Comparison of ENCODE assay signal across 8 cellular contexts in genomic region chr6:53795254-53795701, GRCh38. TPM values are rescaled to one million over a fixed set of nuclear protein-coding genes. Genes with fewer than 3 reads are reported as not detected.
DNase-seq lines count a peak whose midpoint lies in the region; ATAC-seq and TF ChIP-seq lines count a peak whose summit lies in the region.

No MANE protein-coding gene starts in this region.

- WGBS in right lobe of liver (ENCODE audit: insufficient coverage, low coverage, low lambda C conversion rate, missing lambda C conversion rate): 1% methylated on average over 15 of the region's 28 CpGs
- 0 to 1% methylated on average over 24 of the region's 28 CpGs for WGBS in thyroid gland, 2 donors

- peaks cover 4 to 10% of the 10 kb centered on the region in 2 donors for H3K36me3 Mint-ChIP-seq in CD14-positive monocyte

- H3K9me3 ChIP-seq in right lobe of liver (no peaks in the 10 kb centered on the region), thyroid gland (no peaks in the 10 kb centered on the region)

- no peak for TF ChIP-seq CTCF in CD14-positive monocyte (IDR thresholded peaks at IDR 0.05)
- no peak for TF ChIP-seq CTCF in brain microvascular endothelial cell (IDR thresholded peaks at IDR 0.05; ENCODE audit: low read depth, low read length, missing control alignments)
- no peak for TF ChIP-seq CTCF in right lobe of liver (IDR thresholded peaks at IDR 0.05)
- TF ChIP-seq CTCF in thyroid gland (IDR thresholded peaks at IDR 0.05): no peak

- in situ Hi-C loops in brain microvascular endothelial cell (cut with HindIII; ENCODE audit: low pct_ligation_motif_present, low sequenced_read_pairs): no loop called here

- intact Hi-C loops in CD14-positive monocyte (cut with micrococcal nuclease): no loop called here
- intact Hi-C loops in right lobe of liver (cut with DNase I): no loop called here
- intact Hi-C loops in thyroid gland (cut with DNase I): loop anchor here (10.0 kb wide), 1 partner anchor 150 kb away; no protein-coding TSS in a partner anchor

- H3K27me3 ChIP-seq in brain microvascular endothelial cell (replicated peaks) (no peaks in the 10 kb centered on the region), right lobe of liver (peaks cover 0 to 4% of the 10 kb centered on the region in 2 donors), thyroid gland (no peaks in the 10 kb centered on the region)

- peaks cover 0 to 6% (median under 1%) of the 10 kb centered on the region in 7 donors for H3K9me3 Mint-ChIP-seq in CD14-positive monocyte

- peaks cover 30 to 37% (median 36%) of the 10 kb centered on the region in 3 donors for H3K27me3 Mint-ChIP-seq in CD14-positive monocyte (ENCODE audit: low read depth in 3 of 3)

- H3K36me3 ChIP-seq in brain microvascular endothelial cell (replicated peaks) (no peaks in the 10 kb centered on the region), right lobe of liver (no peaks in the 10 kb centered on the region), thyroid gland (no peaks in the 10 kb centered on the region)

- no peak overlapping the region for H3K27ac ChIP-seq in brain microvascular endothelial cell
- no peak overlapping the region for H3K27ac ChIP-seq in right lobe of liver
- H3K27ac ChIP-seq in thyroid gland: peak overlapping the region; percentile 56 to 93 (median 87)

- H3K4me3 ChIP-seq in brain microvascular endothelial cell (ENCODE audit: low read depth, low read length): peak overlapping the region; percentile 84
- H3K4me3 ChIP-seq in right lobe of liver: peak overlapping the region; percentile 68 to 73 (median 72)
- H3K4me3 ChIP-seq in thyroid gland (replicated peaks in 1 of 3): peak overlapping the region; percentile 50 to 83 (median 76)

- peaks cover 37% of the 10 kb centered on the region for H3K4me1 Mint-ChIP-seq in CD14-positive monocyte

- H3K27ac Mint-ChIP-seq in CD14-positive monocyte: peak overlapping the region in 1 of 7 donors; percentile 21

- TF ChIP-seq POLR2A in right lobe of liver (IDR thresholded peaks at IDR 0.05) (no peak), thyroid gland (IDR thresholded peaks at IDR 0.05) (no peak)

- DNase-seq in CD14-positive monocyte (ENCODE audit: low spot score) (no peak), NCI-H1105 (lab: John Stamatoyannopoulos, UW) (peak; percentile 54), brain microvascular endothelial cell (no peak), right lobe of liver (peak in 2 of 3 donors; percentile 50 to 63), thyroid gland (peak in 1 of 2 donors; percentile 48), germinal center (ENCODE audit: low spot score) (no peak), H4 (ENCODE audit: low spot score) (no peak)

- H3K4me1 ChIP-seq in right lobe of liver: peaks cover 0 to 21% (median 5%) of the 10 kb centered on the region in 4 donors
- peaks cover 10 to 20% of the 10 kb centered on the region in 2 donors for H3K4me1 ChIP-seq in thyroid gland

- H3K4me3 Mint-ChIP-seq in CD14-positive monocyte: peak overlapping the region; percentile 99

- ATAC-seq in GM21528 (IDR thresholded peaks at IDR 0.05; ENCODE audit: low FRiP score, unreplicated experiment) (peak; percentile 32), right lobe of liver (peak; percentile 14 to 44 (median 34))

RNA-seq across cellular contexts. Expression of gene LRRC1, which starts 0.5 kb away (rescaled TPM):
- polyA plus RNA-seq in CD14-positive monocyte: under 1 TPM; 0.18 to 0.92 TPM
- total RNA-seq in right lobe of liver (1 to 10 TPM in 4 of 6 experiments, under 1 TPM in 2; 0.46 to 3.2 (median 1.4) TPM), thyroid gland (10 to 100 TPM; 41.7 to 52.4 (median 48.4) TPM)
- total RNA-seq in H4 (2014; rRNA removed; shearing (Covaris generic)): 7.9 and 10.3 TPM in 2 replicates

Comparison
In these comparisons a context has a peak if more than half of its experiments do, and no peak if none do; other contexts are left out.
1. DNase-seq: peak in NCI-H1105 (single experiment) and right lobe of liver (2 of 3); none in CD14-positive monocyte (single experiment), brain microvascular endothelial cell (single experiment), germinal center (single experiment) and H4 (single experiment).
2. H3K27ac ChIP-seq: peak in thyroid gland (3 of 3); none in brain microvascular endothelial cell (single experiment) and right lobe of liver (0 of 3).
3. Peak in every context shown above with its lines, with median percentiles within 50 percentile points of each other: H3K4me3 ChIP-seq.